Comparison of ENCODE assay signal across 12 cellular contexts in genomic region chr5:62308439-62308838, GRCh38. TPM values are rescaled to one million over a fixed set of nuclear protein-coding genes. Genes with fewer than 3 reads are reported as not detected.
A peak's percentile ranks its signal among the peaks of the same experiment; 100 is the strongest.
DNase-seq lines count a peak whose midpoint lies in the region; ATAC-seq, FAIRE-seq and TF ChIP-seq lines count a peak whose summit lies in the region.
"Had no signal": no experiment of that assay in that cellular context is flagged by ENCODE, and none has a peak within 500 bp of the region (broad histone marks: within the 10 kb centered on the region; RNA-seq: fewer than 3 reads in every experiment).

No MANE protein-coding gene starts in this region.

- H3K9me3 ChIP-seq in Karpas-422 (ENCODE audit: low read length) (no peaks in the 10 kb centered on the region), GM23248 (ENCODE audit: low read depth) (no peaks in the 10 kb centered on the region)

- H3K4me3 Mint-ChIP-seq in activated naive CD8-positive, alpha-beta T cell treated with anti-CD3 and anti-CD28 coated beads, Interleukin-2, amount 50 U/mL, for 24 hours, result peak overlapping the region; percentile 96
- H3K4me3 Mint-ChIP-seq in natural killer cell treated with Interleukin-12 subunit alpha and Interleukin-12 subunit beta and Interleukin-15 and Interleukin-18, amount 100 ng/mL, for 72 hours, result peak overlapping the region; percentile 99

- H3K36me3 ChIP-seq in Karpas-422 (ENCODE audit: insufficient read depth, low read length), result peaks cover 24% of the 10 kb centered on the region; the same call in 1 of the 2 replicates
- no peaks in the 10 kb centered on the region for H3K36me3 ChIP-seq in GM23248 (ENCODE audit: low read depth)

- H3K4me1 Mint-ChIP-seq in activated naive CD8-positive, alpha-beta T cell treated with anti-CD3 and anti-CD28 coated beads, Interleukin-2, amount 50 U/mL, for 24 hours, result peaks cover 80% of the 10 kb centered on the region
- peaks cover 61 to 76% of the 10 kb centered on the region in 2 donors for H3K4me1 Mint-ChIP-seq in natural killer cell treated with Interleukin-12 subunit alpha and Interleukin-12 subunit beta and Interleukin-15 and Interleukin-18, amount 100 ng/mL, for 72 hours (ENCODE audit: low read depth in 2 of 2)

- H3K9ac ChIP-seq in Karpas-422 (ENCODE audit: low read length) (no peak overlapping the region), GM23248 (no peak overlapping the region)

- H3K4me2 ChIP-seq in Karpas-422 (ENCODE audit: low read depth, low read length, poor library complexity, severe bottlenecking) (peak overlapping the region; percentile 85), GM23248 (ENCODE audit: unreplicated experiment) (no peak overlapping the region)

- H3K4me3 ChIP-seq in Karpas-422 (ENCODE audit: low read length) (peak overlapping the region; percentile 98), GM23248 (no peak overlapping the region; the same call in 1 of the 2 replicates)

- WGBS in GM23248 (ENCODE audit: low coverage in 1 of 2, low lambda C conversion rate in 2 of 2, missing lambda C conversion rate in 2 of 2), 2 experiments, result 94 to 96% methylated on average over 6 of the region's 6 CpGs

- H3K27ac Mint-ChIP-seq in activated naive CD8-positive, alpha-beta T cell treated with anti-CD3 and anti-CD28 coated beads, Interleukin-2, amount 50 U/mL, for 24 hours, result peak overlapping the region; percentile 94
- peak overlapping the region; percentile 97 to 99 for H3K27ac Mint-ChIP-seq in natural killer cell treated with Interleukin-12 subunit alpha and Interleukin-12 subunit beta and Interleukin-15 and Interleukin-18, amount 100 ng/mL, for 72 hours

- H3K4me1 ChIP-seq in Karpas-422 (ENCODE audit: low read length), result peaks cover 43% of the 10 kb centered on the region
- peaks cover 22% of the 10 kb centered on the region for H3K4me1 ChIP-seq in GM23248 (ENCODE audit: insufficient read depth)

- H2AFZ ChIP-seq in Karpas-422 (ENCODE audit: low read length) (no peak overlapping the region), GM23248 (no peak overlapping the region)

- ATAC-seq in activated naive CD8-positive, alpha-beta T cell treated with anti-CD3 and anti-CD28 coated beads, Interleukin-2, amount 50 U/mL, for 24 hours, result no peak
- ATAC-seq in natural killer cell treated with Interleukin-12 subunit alpha and Interleukin-12 subunit beta and Interleukin-15 and Interleukin-18, amount 100 ng/mL, for 72 hours, result no peak
- no peak for ATAC-seq in GM21737 (IDR thresholded peaks at IDR 0.05; ENCODE audit: unreplicated experiment)
- no peak for ATAC-seq in HG03521 (IDR thresholded peaks at IDR 0.05; ENCODE audit: unreplicated experiment)

- H4K20me1 ChIP-seq in Karpas-422 (ENCODE audit: insufficient read depth, low read depth, low read length), result peaks cover 54% of the 10 kb centered on the region
- H4K20me1 ChIP-seq in GM23248 (ENCODE audit: insufficient read depth), result no peaks in the 10 kb centered on the region; the same call in 1 of the 2 replicates

- in situ Hi-C loops in GM23248 (cut with MboI), result no loop called here

- DNase-seq in D721Med (ENCODE audit: insufficient read length, low spot score) (no peak), Karpas-422 (no peak), amygdala (lab: John Stamatoyannopoulos, UW) (no peak), GM23248 (no peak)
- no peak for DNase-seq in activated naive CD8-positive, alpha-beta T cell treated with anti-CD3 and anti-CD28 coated beads, Interleukin-2, amount 50 U/mL, for 24 hours
- no peak for DNase-seq in natural killer cell treated with Interleukin-12 subunit alpha and Interleukin-12 subunit beta and Interleukin-15 and Interleukin-18, amount 100 ng/mL, for 72 hours (ENCODE audit: low spot score)
- DNase-seq: activated CD8-positive, alpha-beta memory T cell treated with anti-CD3 and anti-CD28 coated beads, Interleukin-2, amount 50 U/mL, for 48 hours; kidney glomerular epithelial cell; NCI-H1092 treated with DMSO at 0.1 percent for 48 hours; NCI-H69 had no signal

- H3K27ac ChIP-seq in Karpas-422 (ENCODE audit: low read length), result peak overlapping the region; percentile 84; the same call in 1 of the 2 replicates
- no peak overlapping the region for H3K27ac ChIP-seq in GM23248

- no peaks in the 10 kb centered on the region for H3K27me3 ChIP-seq in Karpas-422 (ENCODE audit: low read length)
- no peaks in the 10 kb centered on the region for H3K27me3 ChIP-seq in GM23248 (replicated peaks; ENCODE audit: insufficient read depth)

- no peaks in the 10 kb centered on the region for H3K9me3 Mint-ChIP-seq in activated naive CD8-positive, alpha-beta T cell treated with anti-CD3 and anti-CD28 coated beads, Interleukin-2, amount 50 U/mL, for 24 hours
- H3K9me3 Mint-ChIP-seq in natural killer cell treated with Interleukin-12 subunit alpha and Interleukin-12 subunit beta and Interleukin-15 and Interleukin-18, amount 100 ng/mL, for 72 hours, result no peaks in the 10 kb centered on the region

- no peaks in the 10 kb centered on the region for H3F3A ChIP-seq in GM23248 (ENCODE audit: insufficient read depth)

- TF ChIP-seq CTCF in D721Med (IDR thresholded peaks at IDR 0.05; ENCODE audit: insufficient read depth, missing control alignments), result no peak

- no peaks in the 10 kb centered on the region for H3K27me3 Mint-ChIP-seq in activated naive CD8-positive, alpha-beta T cell treated with anti-CD3 and anti-CD28 coated beads, Interleukin-2, amount 50 U/mL, for 24 hours
- H3K27me3 Mint-ChIP-seq in natural killer cell treated with Interleukin-12 subunit alpha and Interleukin-12 subunit beta and Interleukin-15 and Interleukin-18, amount 100 ng/mL, for 72 hours, result no peaks in the 10 kb centered on the region

- H3K79me2 ChIP-seq in Karpas-422 (ENCODE audit: low read length) (peaks cover 74% of the 10 kb centered on the region), GM23248 (ENCODE audit: insufficient read depth) (peaks cover 72% of the 10 kb centered on the region)

- FAIRE-seq in D721Med (lab: Jason Lieb, UNC), result peak; percentile 61

- H3K9me2 ChIP-seq in Karpas-422 (replicated peaks; ENCODE audit: insufficient read depth, low read length) (no peaks in the 10 kb centered on the region), GM23248 (ENCODE audit: insufficient read depth) (no peaks in the 10 kb centered on the region)

- peaks cover 48% of the 10 kb centered on the region for H3K36me3 Mint-ChIP-seq in activated naive CD8-positive, alpha-beta T cell treated with anti-CD3 and anti-CD28 coated beads, Interleukin-2, amount 50 U/mL, for 24 hours (ENCODE audit: low read depth)
- H3K36me3 Mint-ChIP-seq in natural killer cell treated with Interleukin-12 subunit alpha and Interleukin-12 subunit beta and Interleukin-15 and Interleukin-18, amount 100 ng/mL, for 72 hours, result peaks cover 39% of the 10 kb centered on the region

RNA-seq across cellular contexts. Expression of gene KIF2A, which starts 2.4 kb away (rescaled TPM):
- 58.5 and 81.8 TPM in 2 replicates for total RNA-seq in Karpas-422 (2014; rRNA removed; shearing (Covaris generic); ENCODE audit: low replicate concordance)
- total RNA-seq in natural killer cell treated with Interleukin-12 subunit alpha and Interleukin-12 subunit beta and Interleukin-15 and Interleukin-18, amount 100 ng/mL, for 72 hours, result 100 to 1,000 TPM; 190 to 201 TPM
- 34.5 and 40.0 TPM in 2 replicates for total RNA-seq in GM23248 (2014; rRNA removed; shearing (Covaris generic))
- polyA plus RNA-seq in GM23248 (2016; fragmentation: Nextera tagmentation; extraction: Ambion mirVana), result 37.0 and 38.2 TPM in 2 replicates
